ENCODE assay signal across 16 cellular contexts in the genomic region with DNA sequence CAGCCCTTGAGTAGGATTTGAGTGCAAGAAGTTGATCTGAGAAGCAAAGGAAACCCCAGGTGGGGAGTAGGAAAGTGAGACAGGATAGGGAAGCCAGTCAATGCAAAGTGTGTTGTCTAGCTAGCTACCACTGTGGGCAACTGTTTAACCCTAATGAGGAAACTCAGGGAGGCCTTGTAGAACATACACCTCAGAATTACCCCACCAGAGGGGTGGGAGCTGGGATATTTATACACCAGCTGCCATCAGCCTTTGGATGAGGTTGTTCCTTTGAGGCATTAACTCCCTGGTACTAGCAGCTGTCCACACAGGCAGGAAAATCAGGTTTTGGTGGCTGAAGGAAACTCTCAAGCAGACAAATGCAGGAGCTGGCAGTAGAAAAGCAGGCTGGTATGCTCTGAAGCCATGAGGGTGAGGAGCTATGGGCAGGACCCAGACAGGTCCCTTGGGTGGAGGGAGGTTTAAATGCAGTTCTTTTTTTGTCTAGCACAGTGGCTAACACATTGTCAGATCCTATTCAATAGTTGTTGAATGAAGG.
"Had no signal": no experiment of that assay in that cellular context is flagged by ENCODE, and none has a peak within 500 bp of the region (broad histone marks: within the 10 kb centered on the region; RNA-seq: fewer than 3 reads in every experiment).

No MANE protein-coding gene starts in this region.

- DNase-seq: activated CD4-positive, alpha-beta T cell treated with anti-CD3 and anti-CD28 coated beads for 36 hours; activated CD8-positive, alpha-beta memory T cell treated with anti-CD3 and anti-CD28 coated beads, Interleukin-2, amount 50 U/mL, for 4 hours; activated CD8-positive, alpha-beta T cell treated with anti-CD3 and anti-CD28 coated beads for 36 hours; activated naive CD8-positive, alpha-beta T cell treated with anti-CD3 and anti-CD28 coated beads, Interleukin-2, amount 50 U/mL, for 24 hours; activated T-cell treated with anti-CD3 and anti-CD28 coated beads, Interleukin-2, amount 50 U/mL, for 72 hours; dorsolateral prefrontal cortex; foreskin keratinocyte; immature natural killer cell; mammary epithelial cell; ovary; T-helper 9 cell; tibial artery had no signal

- H3K27ac Mint-ChIP-seq: activated CD4-positive, alpha-beta T cell treated with anti-CD3 and anti-CD28 coated beads for 36 hours; activated CD8-positive, alpha-beta T cell treated with anti-CD3 and anti-CD28 coated beads for 36 hours; activated naive CD8-positive, alpha-beta T cell treated with anti-CD3 and anti-CD28 coated beads, Interleukin-2, amount 50 U/mL, for 24 hours; activated T-cell treated with anti-CD3 and anti-CD28 coated beads, Interleukin-2, amount 50 U/mL, for 72 hours; immature natural killer cell had no signal

- H3K27me3 Mint-ChIP-seq: activated CD4-positive, alpha-beta T cell treated with anti-CD3 and anti-CD28 coated beads for 36 hours; activated CD8-positive, alpha-beta T cell treated with anti-CD3 and anti-CD28 coated beads for 36 hours; activated naive CD8-positive, alpha-beta T cell treated with anti-CD3 and anti-CD28 coated beads, Interleukin-2, amount 50 U/mL, for 24 hours had no signal

- H3K4me1 Mint-ChIP-seq: immature natural killer cell had no signal

- H3K9me3 ChIP-seq: ascending aorta, ovary, tibial artery had no signal

- H3K9me3 Mint-ChIP-seq: activated CD8-positive, alpha-beta T cell treated with anti-CD3 and anti-CD28 coated beads for 36 hours; activated naive CD8-positive, alpha-beta T cell treated with anti-CD3 and anti-CD28 coated beads, Interleukin-2, amount 50 U/mL, for 24 hours; activated T-cell treated with anti-CD3 and anti-CD28 coated beads, Interleukin-2, amount 50 U/mL, for 72 hours had no signal

- H3K27me3 ChIP-seq: ascending aorta, dorsolateral prefrontal cortex, foreskin keratinocyte, ovary, tibial artery had no signal

- H3K4me3 Mint-ChIP-seq: activated CD4-positive, alpha-beta T cell treated with anti-CD3 and anti-CD28 coated beads for 36 hours; activated CD8-positive, alpha-beta T cell treated with anti-CD3 and anti-CD28 coated beads for 36 hours; activated naive CD8-positive, alpha-beta T cell treated with anti-CD3 and anti-CD28 coated beads, Interleukin-2, amount 50 U/mL, for 24 hours; activated T-cell treated with anti-CD3 and anti-CD28 coated beads, Interleukin-2, amount 50 U/mL, for 72 hours; immature natural killer cell had no signal

- FAIRE-seq: bronchial epithelial cell had no signal

- ATAC-seq: activated CD4-positive, alpha-beta T cell treated with anti-CD3 and anti-CD28 coated beads for 36 hours; activated CD8-positive, alpha-beta T cell treated with anti-CD3 and anti-CD28 coated beads for 36 hours; activated naive CD8-positive, alpha-beta T cell treated with anti-CD3 and anti-CD28 coated beads, Interleukin-2, amount 50 U/mL, for 24 hours; activated T-cell treated with anti-CD3 and anti-CD28 coated beads, Interleukin-2, amount 50 U/mL, for 72 hours; foreskin keratinocyte; left lobe of liver had no signal

- H3K36me3 ChIP-seq: ascending aorta, ovary, tibial artery had no signal

- H3K4me3 ChIP-seq: ascending aorta, dorsolateral prefrontal cortex, ovary, skin epidermis, tibial artery had no signal
